ENCODE assay signal across 17 cellular contexts in genomic region chr20:38085031-38085430, GRCh38. TPM values are rescaled to one million over a fixed set of nuclear protein-coding genes. Genes with fewer than 3 reads are reported as not detected.
DNase-seq lines count a peak whose midpoint lies in the region; ATAC-seq, FAIRE-seq and TF ChIP-seq lines count a peak whose summit lies in the region.
"Had no signal": no experiment of that assay in that cellular context is flagged by ENCODE, and none has a peak within 500 bp of the region (broad histone marks: within the 10 kb centered on the region; RNA-seq: fewer than 3 reads in every experiment).

No MANE protein-coding gene starts in this region.

- TF ChIP-seq CTCF in HepG2 (CRISPR knock-in tag; IDR thresholded peaks at IDR 0.05) (no peak), right lobe of liver (IDR thresholded peaks at IDR 0.05) (no peak), heart left ventricle (IDR thresholded peaks at IDR 0.05) (no peak), neural crest cell (conservative IDR thresholded peaks at IDR 0.05) (no peak)

- no peak for TF ChIP-seq RAD21 in HepG2 (CRISPR knock-in tag; IDR thresholded peaks at IDR 0.05)

- peaks cover 33% of the 10 kb centered on the region for H3K79me2 ChIP-seq in HepG2 (ENCODE audit: insufficient read depth, low read length)

- H3K9me3 Mint-ChIP-seq in neural crest cell, result peaks cover 7% of the 10 kb centered on the region
- H3K9me3 Mint-ChIP-seq: T-cell had no signal

- no peak for TF ChIP-seq POLR2A in HepG2 (IDR thresholded peaks at IDR 0.05; ENCODE audit: insufficient read depth in 1 of 2, low read depth in 2 of 2, low read length in 2 of 2)
- TF ChIP-seq POLR2A in right lobe of liver (IDR thresholded peaks at IDR 0.05), result no peak
- no peak for TF ChIP-seq POLR2A in heart left ventricle (IDR thresholded peaks at IDR 0.05)

- POLR2A ChIA-PET in HepG2 (lab: Yijun Ruan, JAX), result interaction anchor here (1.4 to 2.8 kb wide), 2 partner anchors 9 to 12 kb away, joined by 3 to 20 read pairs; no protein-coding TSS in a partner anchor

- FAIRE-seq in HepG2 (lab: Jason Lieb, UNC), result no peak
- FAIRE-seq: bronchial epithelial cell, endometrium, pancreas had no signal

- H3K9ac ChIP-seq in HepG2 (ENCODE audit: insufficient read depth, low read depth, low read length), result no peak overlapping the region

- peaks cover 55% of the 10 kb centered on the region for H3K4me1 ChIP-seq in HepG2 (ENCODE audit: insufficient read depth, low read length)
- peaks cover 0 to 8% (median 3%) of the 10 kb centered on the region in 4 donors for H3K4me1 ChIP-seq in right lobe of liver
- peaks cover 0 to 32% (median 23%) of the 10 kb centered on the region in 12 donors for H3K4me1 ChIP-seq in heart left ventricle
- H3K4me1 ChIP-seq in aorta (ENCODE audit: control insufficient read depth in 1 of 2, insufficient read depth in 2 of 2, low read length in 2 of 2), result no peaks in the 10 kb centered on the region
- H3K4me1 ChIP-seq: tibial nerve had no signal

- 96% methylated on average over 9 of the region's 9 CpGs for WGBS in HepG2 (ENCODE audit: low lambda C conversion rate)
- WGBS in right lobe of liver (ENCODE audit: insufficient coverage, low coverage, low lambda C conversion rate, missing lambda C conversion rate), result 90% methylated on average over 9 of the region's 9 CpGs
- WGBS in heart left ventricle, 4 donors, result 57 to 77% (median 70%) methylated on average over 9 of the region's 9 CpGs
- 57 to 64% methylated on average over 9 of the region's 9 CpGs for WGBS in aorta, 2 donors

- no peak for TF ChIP-seq EP300 in HepG2 (IDR thresholded peaks at IDR 0.05; ENCODE audit: low read depth in 2 of 2, low read length in 2 of 2)
- no peak for TF ChIP-seq EP300 in HepG2 (CRISPR knock-in tag; IDR thresholded peaks at IDR 0.05; ENCODE audit: borderline replicate concordance)

- no peak overlapping the region for H3K4me2 ChIP-seq in HepG2 (ENCODE audit: low read depth, low read length)

- no peak overlapping the region for H3K4me3 ChIP-seq in HepG2 (replicated peaks in 1 of 3; ENCODE audit: insufficient read depth in 1 of 3, low read depth in 2 of 3, low read length in 3 of 3)
- H3K4me3 ChIP-seq in right lobe of liver, result no peak overlapping the region
- peak overlapping the region in 1 of 12 donors; percentile 2 for H3K4me3 ChIP-seq in heart left ventricle
- no peak overlapping the region for H3K4me3 ChIP-seq in aorta (ENCODE audit: low read length in 2 of 2)
- H3K4me3 ChIP-seq: pancreas, tibial nerve had no signal

- peak overlapping the region; percentile 65 for H3K27ac Mint-ChIP-seq in neural crest cell (ENCODE audit: unreplicated experiment)
- H3K27ac Mint-ChIP-seq: activated T-helper 2 cell treated with anti-CD3 and anti-CD28 coated beads, Interferon-gamma antibody, Interleukin-2, Interleukin-4, amounts not matched to agents 10 μg/mL and 5 μg/mL and 100 μg/mL, durations not matched to agents 14 hours and 24 hours and 36 hours; T-cell had no signal

- intact Hi-C loops in HepG2 (cut with micrococcal nuclease; ENCODE audit: unreplicated experiment), result no loop called here
- intact Hi-C loops in right lobe of liver (cut with DNase I), result no loop called here
- intact Hi-C loops in heart left ventricle (cut with DNase I), result no loop called here
- intact Hi-C loops in aorta (cut with DNase I), result no loop called here

- in situ Hi-C loops in HepG2 (cut with HindIII; ENCODE audit: extremely low pct_ligation_motif_present, low pct_unique_long_range_greater_than_20kb), result no loop called here

- peaks cover 8% of the 10 kb centered on the region for H3K4me1 Mint-ChIP-seq in neural crest cell

- no peaks in the 10 kb centered on the region for H3K27me3 Mint-ChIP-seq in neural crest cell (ENCODE audit: low read depth)
- H3K27me3 Mint-ChIP-seq: T-cell had no signal

- H3K4me3 Mint-ChIP-seq in neural crest cell, result no peak overlapping the region
- H3K4me3 Mint-ChIP-seq: T-cell had no signal

- BruUV-seq in HepG2 (replicated peaks; lab: Mats Ljungman, UMichigan), result no TSS peak

- H3K9me3 ChIP-seq in HepG2 (ENCODE audit: low read length), result no peaks in the 10 kb centered on the region
- H3K9me3 ChIP-seq in right lobe of liver, result no peaks in the 10 kb centered on the region
- H3K9me3 ChIP-seq in heart left ventricle, result peaks cover 0 to 3% (median 0%) of the 10 kb centered on the region in 12 donors
- no peaks in the 10 kb centered on the region for H3K9me3 ChIP-seq in aorta (ENCODE audit: control insufficient read depth, low read length)
- H3K9me3 ChIP-seq: pancreas, tibial nerve had no signal

- peaks cover 33 to 77% of the 10 kb centered on the region in 2 experiments for H3K36me3 ChIP-seq in HepG2 (replicated peaks in 1 of 2; ENCODE audit: control insufficient read depth in 1 of 2, insufficient read depth in 2 of 2, low read length in 2 of 2)
- peaks cover 4 to 43% (median 10%) of the 10 kb centered on the region in 4 donors for H3K36me3 ChIP-seq in right lobe of liver
- peaks cover 0 to 84% (median 41%) of the 10 kb centered on the region in 9 donors for H3K36me3 ChIP-seq in heart left ventricle
- H3K36me3 ChIP-seq in aorta (ENCODE audit: control insufficient read depth in 1 of 2, insufficient read depth in 2 of 2, low read length in 1 of 2), result peaks cover 3 to 4% of the 10 kb centered on the region in 2 donors

- DNase-seq in HepG2 (ENCODE audit: low spot score), result no peak
- DNase-seq in right lobe of liver, result no peak
- DNase-seq in heart left ventricle, result no peak
- DNase-seq in neural crest cell (ENCODE audit: low read depth, low spot score), result no peak
- no peak for DNase-seq in aorta
- DNase-seq in NCI-H1436 (lab: John Stamatoyannopoulos, UW), result no peak
- DNase-seq in NCI-H510A (lab: John Stamatoyannopoulos, UW), result no peak
- DNase-seq: left colon, NCI-H2171, OCI-M1, pancreas, T-cell had no signal

- H3K27me3 ChIP-seq in HepG2 (ENCODE audit: control insufficient read depth in 1 of 2, insufficient read depth in 2 of 2, low read length in 2 of 2) (no peaks in the 10 kb centered on the region), right lobe of liver (no peaks in the 10 kb centered on the region), heart left ventricle (no peaks in the 10 kb centered on the region), aorta (ENCODE audit: control insufficient read depth in 1 of 2, insufficient read depth in 2 of 2, low read length in 1 of 2) (no peaks in the 10 kb centered on the region)
- H3K27me3 ChIP-seq: pancreas, tibial nerve had no signal

- ATAC-seq in HepG2, result no peak
- no peak for ATAC-seq in right lobe of liver
- peak; percentile 52 to 62 (median 56) for ATAC-seq in heart left ventricle
- no peak for ATAC-seq in aorta (ENCODE audit: low FRiP score)
- ATAC-seq in HG03354 (IDR thresholded peaks at IDR 0.05; ENCODE audit: poor library complexity, severe bottlenecking, unreplicated experiment), result no peak
- ATAC-seq: pancreas, T-cell had no signal

- H3K27ac ChIP-seq in HepG2 (ENCODE audit: extremely low read length, insufficient read depth, low read length) (peak overlapping the region; percentile 48), right lobe of liver (no peak overlapping the region), heart left ventricle (peak overlapping the region; percentile 65 to 88 (median 81)), aorta (ENCODE audit: low read depth in 1 of 2, low read length in 2 of 2) (peak overlapping the region; percentile 2 to 49)
- H3K27ac ChIP-seq: pancreas, tibial nerve had no signal

- no peak overlapping the region for H2AFZ ChIP-seq in HepG2 (ENCODE audit: low read length)

- CTCF ChIA-PET in HepG2 (lab: Yijun Ruan, JAX; ENCODE audit: low intra/inter-chr PET ratio, low total read pairs), result no interaction called here

- H4K20me1 ChIP-seq in HepG2 (ENCODE audit: insufficient read depth, low read length), result no peaks in the 10 kb centered on the region

- H3K36me3 Mint-ChIP-seq in neural crest cell (ENCODE audit: low read depth), result peaks cover 28% of the 10 kb centered on the region

RNA-seq across cellular contexts. Expression of gene RPRD1B, which starts 51.5 kb away (rescaled TPM):
- total RNA-seq in HepG2 (2016; rRNA removed; fragmentation: Illumina TruSeq; extraction: Trizol) (41.5 and 45.6 TPM in 2 replicates), right lobe of liver (100 to 1,000 TPM in 1 of 6 experiments, 10 to 100 TPM in 5; 25.0 to 153 (median 37.9) TPM), heart left ventricle (10 to 100 TPM; 32.5 to 60.2 (median 43.1) TPM), neural crest cell (40.1 and 41.1 TPM in 2 replicates), aorta (10 to 100 TPM; 33.9 to 43.5 TPM)
- total RNA-seq in HepG2 (2016; cell fraction: cytosol; rRNA removed; fragmentation: Illumina TruSeq; extraction: Trizol; ENCODE audit: low read depth), result 88.9 and 116 TPM in 2 replicates
- 39.5 and 44.6 TPM in 2 replicates for total RNA-seq in HepG2 (2016; cell fraction: insoluble cytoplasmic fraction; rRNA removed; fragmentation: Illumina TruSeq; extraction: Trizol)
- 25.9 and 26.4 TPM in 2 replicates for total RNA-seq in HepG2 (2016; cell fraction: membrane; rRNA removed; fragmentation: Illumina TruSeq; extraction: Trizol)
- total RNA-seq in HepG2 (2016; cell fraction: nucleus; rRNA removed; fragmentation: Illumina TruSeq; extraction: Trizol), result 54.7 and 73.0 TPM in 2 replicates
- polyA plus RNA-seq in HepG2 (2011; rRNA removed) (29.7 and 31.1 TPM in 2 replicates), heart left ventricle (10 to 100 TPM in 1 of 2 donors, 1 to 10 TPM in 1; 9.1 to 41.3 TPM), aorta (1 to 10 TPM; 6.9 to 9.8 TPM)
- polyA plus RNA-seq in HepG2 (2011; cell fraction: cytosol; rRNA removed), result 16.3 and 23.0 TPM in 2 replicates
- 23.9 and 28.8 TPM in 2 replicates for polyA plus RNA-seq in HepG2 (2011; cell fraction: nucleus; rRNA removed)
- polyA plus RNA-seq in HepG2 (2012), result 25.6 and 28.2 TPM in 2 replicates
- polyA plus RNA-seq in HepG2 (2016; cell fraction: cytosol; fragmentation: Illumina TruSeq; extraction: Trizol; ENCODE audit: low read depth), result 1.9 and 2.1 TPM in 2 replicates
- polyA plus RNA-seq in HepG2 (2016; cell fraction: insoluble cytoplasmic fraction; fragmentation: Illumina TruSeq; extraction: Trizol; ENCODE audit: low read depth), result 40.0 and 47.0 TPM in 2 replicates
- 7.1 and 7.5 TPM in 2 replicates for polyA plus RNA-seq in HepG2 (2016; cell fraction: membrane; fragmentation: Illumina TruSeq; extraction: Trizol; ENCODE audit: low read depth)
- 61.9 and 76.1 TPM in 2 replicates for polyA plus RNA-seq in HepG2 (2016; cell fraction: nucleus; fragmentation: Illumina TruSeq; extraction: Trizol; ENCODE audit: insufficient read depth, low read depth)
- 39.2 and 72.4 TPM in 2 replicates for polyA minus RNA-seq in HepG2 (2011; rRNA and poly(A)+ RNA removed; ENCODE audit: low replicate concordance)
- 36.2 and 48.9 TPM in 2 replicates for polyA minus RNA-seq in HepG2 (2011; cell fraction: cytosol; rRNA and poly(A)+ RNA removed)
- 98.0 and 104 TPM in 2 replicates for polyA minus RNA-seq in HepG2 (2011; cell fraction: nucleus; rRNA and poly(A)+ RNA removed)

RNA-seq across cellular contexts. Expression of gene TTI1, which starts 51.8 kb away (rescaled TPM):
- total RNA-seq in HepG2 (2016; rRNA removed; fragmentation: Illumina TruSeq; extraction: Trizol) (39.8 and 51.7 TPM in 2 replicates), right lobe of liver (10 to 100 TPM in 4 of 6 experiments, 1 to 10 TPM in 2; 8.6 to 14.3 (median 11.3) TPM), heart left ventricle (10 to 100 TPM in 8 of 9 donors, 1 to 10 TPM in 1; 9.7 to 13.3 (median 11.0) TPM), neural crest cell (49.6 and 52.9 TPM in 2 replicates), aorta (10 to 100 TPM; 11.8 to 15.1 TPM)
- 4.3 and 5.3 TPM in 2 replicates for total RNA-seq in HepG2 (2016; cell fraction: cytosol; rRNA removed; fragmentation: Illumina TruSeq; extraction: Trizol; ENCODE audit: low read depth)
- 39.0 and 48.3 TPM in 2 replicates for total RNA-seq in HepG2 (2016; cell fraction: insoluble cytoplasmic fraction; rRNA removed; fragmentation: Illumina TruSeq; extraction: Trizol)
- 12.1 and 12.8 TPM in 2 replicates for total RNA-seq in HepG2 (2016; cell fraction: membrane; rRNA removed; fragmentation: Illumina TruSeq; extraction: Trizol)
- 53.4 and 63.7 TPM in 2 replicates for total RNA-seq in HepG2 (2016; cell fraction: nucleus; rRNA removed; fragmentation: Illumina TruSeq; extraction: Trizol)
- polyA plus RNA-seq in HepG2 (2011; rRNA removed) (21.5 and 22.9 TPM in 2 replicates), heart left ventricle (10 to 100 TPM in 1 of 2 donors, 1 to 10 TPM in 1; 7.3 to 10.9 TPM), aorta (1 to 10 TPM; 2.3 to 4.5 TPM)
- polyA plus RNA-seq in HepG2 (2011; cell fraction: cytosol; rRNA removed), result 15.4 and 16.2 TPM in 2 replicates
- polyA plus RNA-seq in HepG2 (2011; cell fraction: nucleus; rRNA removed), result 16.1 and 18.5 TPM in 2 replicates
- 15.4 and 20.9 TPM in 2 replicates for polyA plus RNA-seq in HepG2 (2012)
- 2.1 and 2.4 TPM in 2 replicates for polyA plus RNA-seq in HepG2 (2016; cell fraction: cytosol; fragmentation: Illumina TruSeq; extraction: Trizol; ENCODE audit: low read depth)
- 23.2 and 30.3 TPM in 2 replicates for polyA plus RNA-seq in HepG2 (2016; cell fraction: insoluble cytoplasmic fraction; fragmentation: Illumina TruSeq; extraction: Trizol; ENCODE audit: low read depth)
- 3.8 and 4.7 TPM in 2 replicates for polyA plus RNA-seq in HepG2 (2016; cell fraction: membrane; fragmentation: Illumina TruSeq; extraction: Trizol; ENCODE audit: low read depth)
- 32.5 and 34.5 TPM in 2 replicates for polyA plus RNA-seq in HepG2 (2016; cell fraction: nucleus; fragmentation: Illumina TruSeq; extraction: Trizol; ENCODE audit: insufficient read depth, low read depth)
- 67.8 and 87.6 TPM in 2 replicates for polyA minus RNA-seq in HepG2 (2011; rRNA and poly(A)+ RNA removed; ENCODE audit: low replicate concordance)
- polyA minus RNA-seq in HepG2 (2011; cell fraction: cytosol; rRNA and poly(A)+ RNA removed), result 20.3 and 23.7 TPM in 2 replicates
- polyA minus RNA-seq in HepG2 (2011; cell fraction: nucleus; rRNA and poly(A)+ RNA removed), result 72.5 and 93.6 TPM in 2 replicates

Comparison
In these comparisons a context has a peak if more than half of its experiments do, and no peak if none do; other contexts are left out.
1. H3K27ac ChIP-seq: peak in HepG2 (single experiment), heart left ventricle (12 of 12) and aorta (2 of 2); none in right lobe of liver (0 of 3).
2. ATAC-seq: peak in heart left ventricle (4 of 4); none in HepG2 (single experiment), right lobe of liver (0 of 4), aorta (single experiment) and HG03354 (single experiment).